Comparison of ENCODE assay signal across 27 cellular contexts in the genomic region with DNA sequence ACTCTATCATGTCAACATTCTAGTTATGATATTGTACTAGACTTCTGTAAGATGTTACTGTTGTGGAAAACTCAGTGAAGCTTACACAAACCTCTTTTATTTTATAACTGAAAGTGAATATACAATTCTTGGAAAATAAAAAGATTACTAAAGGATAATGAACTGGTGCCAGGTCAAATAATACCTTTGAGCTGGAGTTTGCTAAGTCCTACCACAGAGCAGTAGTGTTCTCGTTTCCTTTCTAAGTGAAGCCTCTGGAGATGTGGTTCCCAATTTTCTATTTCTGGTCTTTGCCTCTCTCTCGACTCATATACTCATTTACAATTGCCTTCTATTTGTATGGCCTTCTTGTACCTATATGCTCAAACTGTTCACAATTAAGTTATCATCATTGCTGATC.
A peak's percentile ranks its signal among the peaks of the same experiment; 100 is the strongest.
DNase-seq lines count a peak whose midpoint lies in the region; ATAC-seq, FAIRE-seq and TF ChIP-seq lines count a peak whose summit lies in the region.
"Had no signal": no experiment of that assay in that cellular context is flagged by ENCODE, and none has a peak within 500 bp of the region (broad histone marks: within the 10 kb centered on the region; RNA-seq: fewer than 3 reads in every experiment).

No MANE protein-coding gene starts in this region.

- no peak for FAIRE-seq in small intestine (lab: Jason Lieb, UNC)
- FAIRE-seq: A204.1, GM12878, GM12892, GM18507 had no signal

- DNase-seq in left colon (no peak), left lobe of liver (ENCODE audit: low spot score) (no peak), mesothelial cell of epicardium (ENCODE audit: low spot score in 2 of 2, unreplicated experiment in 2 of 2) (no peak), small intestine (no peak), NCI-H2107 (lab: John Stamatoyannopoulos, UW) (no peak)
- DNase-seq: 8988T; ACHN; BE2C; C1 segment of cervical spinal cord; CD4-positive, alpha-beta memory T cell; CD4-positive, CD25-positive, alpha-beta regulatory T cell; CD8-positive, alpha-beta memory T cell; COR-L47; DMS 273 treated with DMSO at 0.1 percent for 48 hours; DMS153; DMS53; DMS79; DND-41; EL; GDM1 had no signal

- H3K4me1 ChIP-seq in small intestine (ENCODE audit: control insufficient read depth in 2 of 2, insufficient read depth in 1 of 2, low read depth in 1 of 2, low read length in 1 of 2) = no peaks in the 10 kb centered on the region
- H3K4me1 ChIP-seq: BE2C, BLaER1 had no signal

- H3K27me3 Mint-ChIP-seq in mesothelial cell of epicardium (ENCODE audit: low read depth) = no peaks in the 10 kb centered on the region
- H3K27me3 Mint-ChIP-seq: CD4-positive, alpha-beta memory T cell; CD4-positive, CD25-positive, alpha-beta regulatory T cell; CD8-positive, alpha-beta memory T cell had no signal

- H3K27ac Mint-ChIP-seq in mesothelial cell of epicardium = peak overlapping the region; percentile 6
- H3K27ac Mint-ChIP-seq: CD14-positive monocyte; CD4-positive, alpha-beta memory T cell; CD4-positive, CD25-positive, alpha-beta regulatory T cell; CD8-positive, alpha-beta memory T cell had no signal

- H3K9me3 Mint-ChIP-seq in mesothelial cell of epicardium = no peaks in the 10 kb centered on the region

- ATAC-seq in left colon (peak; percentile 38), left lobe of liver (peak; percentile 93), HG03520 (IDR thresholded peaks at IDR 0.05; ENCODE audit: unreplicated experiment) (no peak)
- ATAC-seq: GM12878 had no signal

- no peak for TF ChIP-seq CTCF in mesothelial cell of epicardium (IDR thresholded peaks at IDR 0.05; ENCODE audit: unreplicated experiment)

- H3K4me1 Mint-ChIP-seq in mesothelial cell of epicardium = peaks cover 23% of the 10 kb centered on the region
- H3K4me1 Mint-ChIP-seq: CD14-positive monocyte; CD4-positive, alpha-beta memory T cell; CD4-positive, CD25-positive, alpha-beta regulatory T cell; CD8-positive, alpha-beta memory T cell had no signal

- no peak overlapping the region for H3K27ac ChIP-seq in small intestine (ENCODE audit: low read depth in 1 of 2, low read length in 1 of 2)
- H3K27ac ChIP-seq: BLaER1 had no signal

- intact Hi-C loops in left colon (cut with DNase I, micrococcal nuclease) = no loop called here

- 32 to 59% (median 54%) methylated on average over 2 of the region's 2 CpGs for WGBS in small intestine, 3 donors

- H3K4me3 Mint-ChIP-seq in mesothelial cell of epicardium = no peak overlapping the region
- H3K4me3 Mint-ChIP-seq: CD14-positive monocyte; CD4-positive, alpha-beta memory T cell; CD4-positive, CD25-positive, alpha-beta regulatory T cell; CD8-positive, alpha-beta memory T cell had no signal

- no peaks in the 10 kb centered on the region for H3K9me3 ChIP-seq in small intestine (ENCODE audit: control insufficient read depth, low read depth)
- H3K9me3 ChIP-seq: BE2C, BLaER1 had no signal

- H3K36me3 ChIP-seq in small intestine (ENCODE audit: control insufficient read depth in 2 of 2, insufficient read depth in 2 of 2, low read length in 2 of 2) = no peaks in the 10 kb centered on the region
- H3K36me3 ChIP-seq: BE2C, BLaER1 had no signal

- H3K4me3 ChIP-seq in small intestine (ENCODE audit: low read depth in 1 of 2, low read length in 2 of 2) = no peak overlapping the region
- H3K4me3 ChIP-seq: BLaER1, GM12878 had no signal

- no peaks in the 10 kb centered on the region for H3K36me3 Mint-ChIP-seq in mesothelial cell of epicardium
- H3K36me3 Mint-ChIP-seq: CD14-positive monocyte; CD4-positive, alpha-beta memory T cell; CD4-positive, CD25-positive, alpha-beta regulatory T cell; CD8-positive, alpha-beta memory T cell had no signal

- H3K27me3 ChIP-seq in small intestine (ENCODE audit: control insufficient read depth in 2 of 2, insufficient read depth in 2 of 2, low read length in 2 of 2) = no peaks in the 10 kb centered on the region
- H3K27me3 ChIP-seq: BE2C, BLaER1 had no signal
